In genomic region chr4:87229979-87230378, GRCh38 we compare ENCODE assay signal across 34 cellular contexts.
"Had no signal": no experiment of that assay in that cellular context is flagged by ENCODE, and none has a peak within 500 bp of the region (broad histone marks: within the 10 kb centered on the region; RNA-seq: fewer than 3 reads in every experiment).

No MANE protein-coding gene starts in this region.

- H3K4me1 Mint-ChIP-seq: activated B cell treated with CpG ODN at 0.5 μM for 24 hours; activated CD4-positive, alpha-beta memory T cell treated with anti-CD3 and anti-CD28 coated beads, Interleukin-2, amount 10 ng/mL, durations not matched to agents 7 days and 5 days; activated T-helper 17 cell treated with anti-CD3 and anti-CD28 coated beads, Interleukin-2, amount 50 U/mL, for 72 hours; central memory CD8-positive, alpha-beta T cell; endodermal cell; T-helper 17 cell had no signal

- H3K27me3 ChIP-seq: brain microvascular endothelial cell, dorsolateral prefrontal cortex had no signal

- H3K27ac ChIP-seq: brain microvascular endothelial cell, coronary artery, dorsolateral prefrontal cortex, WERI-Rb-1 had no signal

- H3K4me3 ChIP-seq: coronary artery, dorsolateral prefrontal cortex had no signal

- H3K27ac Mint-ChIP-seq: activated B cell treated with CpG ODN at 0.5 μM for 24 hours; activated CD4-positive, alpha-beta memory T cell treated with anti-CD3 and anti-CD28 coated beads, Interleukin-2, amount 10 ng/mL, durations not matched to agents 7 days and 5 days; activated naive CD8-positive, alpha-beta T cell; activated T-cell treated with anti-CD3 and anti-CD28 coated beads, Interleukin-2, amount 50 U/mL, for 24 hours; activated T-cell treated with anti-CD3 and anti-CD28 coated beads, Interleukin-2, amount 50 U/mL, for 72 hours; activated T-helper 17 cell treated with anti-CD3 and anti-CD28 coated beads, Interleukin-2, amount 50 U/mL, for 72 hours; dendritic cell treated with granulocyte-macrophage colony-stimulating factor and Interleukin-4, amounts not matched to agents 40 ng/mL and 50 ng/mL, for 4 days; endodermal cell; T-helper 17 cell; T-helper 2 cell treated with Interferon-gamma antibody and Interleukin-4, amounts not matched to agents 5 μg/mL and 100 μg/mL, for 36 hours had no signal

- H3K36me3 Mint-ChIP-seq: activated naive CD8-positive, alpha-beta T cell had no signal

- H3K36me3 ChIP-seq: brain microvascular endothelial cell, WERI-Rb-1 had no signal

- H3K27me3 Mint-ChIP-seq: activated naive CD8-positive, alpha-beta T cell; activated T-cell treated with anti-CD3 and anti-CD28 coated beads, Interleukin-2, amount 50 U/mL, for 24 hours; activated T-helper 17 cell treated with anti-CD3 and anti-CD28 coated beads, Interleukin-2, amount 50 U/mL, for 72 hours had no signal

- DNase-seq: activated B cell treated with CpG ODN at 0.5 μM for 24 hours; activated CD4-positive, alpha-beta memory T cell treated with anti-CD3 and anti-CD28 coated beads, Interleukin-2, amount 10 ng/mL, durations not matched to agents 7 days and 5 days; activated CD4-positive, alpha-beta T cell treated with anti-CD3 and anti-CD28 coated beads for 48 hours; activated CD4-positive, alpha-beta T cell treated with anti-CD3 and anti-CD28 coated beads, Interleukin-2, amount 50 U/mL, for 4 hours; activated CD8-positive, alpha-beta memory T cell treated with anti-CD3 and anti-CD28 coated beads, Interleukin-2, amount 50 U/mL, for 48 hours; activated effector memory CD4-positive, alpha-beta T cell treated with Interleukin-2 at 50 U/mL for 16 hours; activated gamma-delta T cell treated with Interleukin-2 at 50 U/mL for 16 hours; activated naive CD4-positive, alpha-beta T cell treated with anti-CD3 and anti-CD28 coated beads, Interleukin-2, amount 50 U/mL, for 16 hours; activated naive CD4-positive, alpha-beta T cell treated with Interleukin-2 at 50 U/mL for 16 hours; activated T-cell treated with anti-CD3 and anti-CD28 coated beads for 4 hours; activated T-cell treated with anti-CD3 and anti-CD28 coated beads, Interleukin-2, amount 50 U/mL, for 24 hours; activated T-cell treated with anti-CD3 and anti-CD28 coated beads, Interleukin-2, amount 50 U/mL, for 72 hours; amniotic stem cell; anterior cingulate cortex; brain microvascular endothelial cell; dorsolateral prefrontal cortex; effector memory CD4-positive, alpha-beta T cell; endodermal cell; foreskin fibroblast; T-helper 1 cell; T-helper 17 cell; T1000; WERI-Rb-1 had no signal

- H3K4me3 Mint-ChIP-seq: activated B cell treated with CpG ODN at 0.5 μM for 24 hours; activated CD4-positive, alpha-beta memory T cell treated with anti-CD3 and anti-CD28 coated beads, Interleukin-2, amount 10 ng/mL, durations not matched to agents 7 days and 5 days; activated naive CD8-positive, alpha-beta T cell; activated T-cell treated with anti-CD3 and anti-CD28 coated beads, Interleukin-2, amount 50 U/mL, for 24 hours; activated T-cell treated with anti-CD3 and anti-CD28 coated beads, Interleukin-2, amount 50 U/mL, for 72 hours; activated T-helper 17 cell treated with anti-CD3 and anti-CD28 coated beads, Interleukin-2, amount 50 U/mL, for 72 hours; central memory CD8-positive, alpha-beta T cell; dendritic cell treated with granulocyte-macrophage colony-stimulating factor and Interleukin-4, amounts not matched to agents 40 ng/mL and 50 ng/mL, for 4 days; endodermal cell; T-helper 17 cell; T-helper 2 cell treated with Interferon-gamma antibody and Interleukin-4, amounts not matched to agents 5 μg/mL and 100 μg/mL, for 36 hours had no signal

- H3K9me3 Mint-ChIP-seq: activated B cell treated with CpG ODN at 0.5 μM for 24 hours; activated CD4-positive, alpha-beta memory T cell treated with anti-CD3 and anti-CD28 coated beads, Interleukin-2, amount 10 ng/mL, durations not matched to agents 7 days and 5 days; activated T-cell treated with anti-CD3 and anti-CD28 coated beads, Interleukin-2, amount 50 U/mL, for 24 hours; activated T-cell treated with anti-CD3 and anti-CD28 coated beads, Interleukin-2, amount 50 U/mL, for 72 hours; activated T-helper 17 cell treated with anti-CD3 and anti-CD28 coated beads, Interleukin-2, amount 50 U/mL, for 72 hours; central memory CD8-positive, alpha-beta T cell; dendritic cell treated with granulocyte-macrophage colony-stimulating factor and Interleukin-4, amounts not matched to agents 40 ng/mL and 50 ng/mL, for 4 days; endodermal cell; T-helper 2 cell treated with Interferon-gamma antibody and Interleukin-4, amounts not matched to agents 5 μg/mL and 100 μg/mL, for 36 hours had no signal

- FAIRE-seq: astrocyte, bronchial epithelial cell, frontal cortex had no signal

- ATAC-seq: activated CD4-positive, CD25-positive, alpha-beta regulatory T cell treated with anti-CD3 and anti-CD28 coated beads, Interleukin-2, amount 50 U/mL, for 24 hours; activated T-cell treated with anti-CD3 and anti-CD28 coated beads, Interleukin-2, amount 50 U/mL, for 72 hours; activated T-helper 17 cell treated with anti-CD3 and anti-CD28 coated beads, Interleukin-2, amount 50 U/mL, for 72 hours; esophagus mucosa; T-helper 17 cell had no signal
